Comparison of ENCODE assay signal across 16 cellular contexts in the genomic region with DNA sequence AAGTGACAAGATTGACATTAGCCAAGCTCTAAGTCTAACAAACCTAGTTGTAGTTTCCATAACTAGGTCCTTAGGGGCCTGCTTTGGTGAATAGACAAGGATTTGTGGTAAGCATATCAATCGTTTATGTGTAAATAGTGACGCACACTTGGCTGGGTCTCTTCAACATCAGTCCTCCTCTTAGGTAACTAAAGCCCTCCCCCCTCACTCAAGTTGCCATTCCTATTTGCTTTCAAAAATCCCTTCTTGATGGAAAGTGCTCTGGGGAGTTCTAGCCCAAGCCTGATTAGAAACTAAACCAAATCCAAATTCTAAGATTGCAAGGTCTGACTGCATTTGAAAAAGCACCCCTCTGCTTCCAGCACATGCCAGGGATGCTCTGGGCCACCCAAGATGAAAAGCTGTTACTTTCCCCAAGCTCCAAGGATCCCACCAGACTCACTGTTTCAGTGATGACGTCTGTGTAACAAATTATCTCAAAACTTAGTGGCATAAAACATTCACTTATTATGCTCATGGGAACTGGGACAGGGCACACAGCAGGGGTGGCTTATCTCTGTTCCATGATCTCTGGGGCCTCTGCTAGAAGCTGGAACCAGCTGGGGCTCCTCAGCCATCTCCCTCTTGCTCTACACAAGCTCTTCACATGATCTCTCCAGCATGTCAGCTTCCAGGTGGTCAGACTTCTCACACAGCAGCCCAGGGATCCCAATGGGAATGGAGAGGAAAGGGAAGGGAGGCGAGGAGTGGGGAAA.
"Had no signal": no experiment of that assay in that cellular context is flagged by ENCODE, and none has a peak within 500 bp of the region (broad histone marks: within the 10 kb centered on the region; RNA-seq: fewer than 3 reads in every experiment).

No MANE protein-coding gene starts in this region.

- H3K4me1 ChIP-seq: upper lobe of right lung had no signal

- H3K27ac ChIP-seq: esophagus squamous epithelium, right lobe of liver, upper lobe of right lung had no signal

- ATAC-seq: activated CD4-positive, alpha-beta T cell treated with anti-CD3 and anti-CD28 coated beads for 36 hours; activated T-cell treated with anti-CD3 and anti-CD28 coated beads, Interleukin-2, amount 50 U/mL, for 4 hours; left ventricle myocardium superior; natural killer cell treated with Interleukin-12 subunit alpha and Interleukin-12 subunit beta and Interleukin-15 and Interleukin-18, amount 100 ng/mL, for 72 hours; right lobe of liver; stimulated activated naive CD8-positive, alpha-beta T cell treated with anti-CD3 and anti-CD28 coated beads, Interleukin-15, amount 100 ng/mL, for 72 hours; upper lobe of right lung had no signal

- H3K9me3 ChIP-seq: esophagus squamous epithelium, right lobe of liver, upper lobe of right lung had no signal

- DNase-seq: activated CD4-positive, alpha-beta memory T cell treated with anti-CD3 and anti-CD28 coated beads, Interleukin-2, amount 10 ng/mL, durations not matched to agents 7 days and 5 days; activated CD4-positive, alpha-beta T cell treated with anti-CD3 and anti-CD28 coated beads for 36 hours; activated effector memory CD4-positive, alpha-beta T cell treated with anti-CD3 and anti-CD28 coated beads, Interleukin-2, amount 50 U/mL, for 16 hours; activated T-cell treated with anti-CD3 and anti-CD28 coated beads, Interleukin-2, amount 50 U/mL, for 4 hours; caudate nucleus; effector CD4-positive, alpha-beta T cell; esophagus squamous epithelium; foreskin fibroblast; left ventricle myocardium superior; mesendoderm; nucleus accumbens; right lobe of liver; stimulated activated naive CD8-positive, alpha-beta T cell treated with anti-CD3 and anti-CD28 coated beads, Interleukin-15, amount 100 ng/mL, for 72 hours; upper lobe of right lung had no signal

- H3K4me3 ChIP-seq: esophagus squamous epithelium, right lobe of liver, smooth muscle cell, upper lobe of right lung had no signal

- H3K36me3 ChIP-seq: esophagus squamous epithelium, right lobe of liver, upper lobe of right lung had no signal
